ENCODE assay signal across 11 cellular contexts in the genomic region with DNA sequence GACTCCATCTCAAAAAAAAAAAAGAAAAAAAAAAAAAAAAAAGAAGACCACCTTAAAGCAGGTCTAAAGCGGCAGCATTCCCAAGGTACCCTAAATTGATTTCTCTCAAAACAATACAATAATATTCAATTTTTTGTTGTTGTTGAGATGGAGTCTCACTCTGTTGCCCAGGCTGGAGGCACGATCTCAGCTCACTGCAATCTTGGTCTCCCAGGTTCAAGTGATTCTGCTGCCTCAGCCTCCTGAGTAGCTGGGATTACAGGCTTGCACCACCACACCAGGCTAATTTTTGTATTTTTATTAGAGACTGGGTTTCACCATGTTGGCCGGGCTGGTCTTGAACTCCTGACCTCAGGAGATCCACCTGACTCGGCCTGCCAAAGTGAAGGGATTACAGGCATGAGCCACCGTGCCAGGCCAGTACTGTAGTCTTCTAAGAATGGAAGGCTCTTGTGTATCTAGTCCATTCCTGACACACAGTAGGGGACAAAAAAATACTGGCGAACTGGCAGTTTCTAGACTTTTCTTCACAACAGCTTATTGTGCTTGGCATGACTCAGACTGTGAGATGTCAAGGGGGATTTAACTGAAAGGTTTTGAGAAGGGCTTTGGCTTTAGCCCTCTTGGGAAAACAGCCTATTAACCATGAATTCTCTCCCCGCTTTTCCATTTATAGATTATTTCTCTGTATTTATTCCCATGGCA. TPM values are rescaled to one million over a fixed set of nuclear protein-coding genes. Genes with fewer than 3 reads are reported as not detected.
DNase-seq lines count a peak whose midpoint lies in the region; ATAC-seq and TF ChIP-seq lines count a peak whose summit lies in the region.
"Had no signal": no experiment of that assay in that cellular context is flagged by ENCODE, and none has a peak within 500 bp of the region (broad histone marks: within the 10 kb centered on the region; RNA-seq: fewer than 3 reads in every experiment).

No MANE protein-coding gene starts in this region.

- no peak overlapping the region for H4K8ac ChIP-seq in mesendoderm (ENCODE audit: low read depth, low read length)

- H3K79me1 ChIP-seq in mesendoderm (ENCODE audit: low read length) = peaks cover 7% of the 10 kb centered on the region

- H3K56ac ChIP-seq in mesendoderm (ENCODE audit: low read length) = no peak overlapping the region

- H3K27me3 ChIP-seq in esophagus muscularis mucosa (no peaks in the 10 kb centered on the region), mesendoderm (ENCODE audit: insufficient read depth, low read length, poor library complexity) (no peaks in the 10 kb centered on the region)

- no peak overlapping the region for H2AK5ac ChIP-seq in mesendoderm (ENCODE audit: low read length)

- peak overlapping the region in 3 of 4 donors; percentile 2 to 41 (median 25) for H3K27ac ChIP-seq in esophagus muscularis mucosa (replicated peaks in 1 of 4)
- H3K27ac ChIP-seq in mesendoderm (ENCODE audit: low read depth, low read length) = no peak overlapping the region
- H3K27ac ChIP-seq: SK-N-MC had no signal

- peaks cover 0 to 6% (median 3%) of the 10 kb centered on the region in 4 donors for H3K36me3 ChIP-seq in esophagus muscularis mucosa
- H3K36me3 ChIP-seq in mesendoderm (ENCODE audit: control insufficient read depth, insufficient read depth, low read length) = no peaks in the 10 kb centered on the region

- H2BK5ac ChIP-seq in mesendoderm (ENCODE audit: low read length) = no peak overlapping the region

- no peak overlapping the region for H2BK120ac ChIP-seq in mesendoderm (ENCODE audit: low read depth, low read length)

- H3K4me1 ChIP-seq in esophagus muscularis mucosa (peaks cover 11 to 36% (median 30%) of the 10 kb centered on the region in 4 donors), mesendoderm (ENCODE audit: control insufficient read depth, low read depth, low read length) (peaks cover 12% of the 10 kb centered on the region)

- no peak overlapping the region for H3K4ac ChIP-seq in mesendoderm (ENCODE audit: low read depth, low read length)

- WGBS in esophagus muscularis mucosa = 76% methylated on average over 5 of the region's 7 CpGs
- WGBS in mesendoderm (ENCODE audit: extremely low coverage, insufficient coverage, low lambda C conversion rate) = no CpG with 5 or more reads among the region's 7 CpGs

- H2BK15ac ChIP-seq in mesendoderm (replicated peaks; ENCODE audit: low read depth) = no peak overlapping the region

- H3K18ac ChIP-seq in mesendoderm (ENCODE audit: low read length) = no peak overlapping the region

- peak; percentile 77 for DNase-seq in COLO829 (ENCODE audit: low spot score)
- DNase-seq in HT1080 (ENCODE audit: low read depth) = peak; percentile 11
- no peak for DNase-seq in esophagus muscularis mucosa (ENCODE audit: extremely low spot score)
- DNase-seq in cerebellar cortex (ENCODE audit: low spot score) = no peak
- no peak for DNase-seq in HPDE6-E6E7 (ENCODE audit: extremely low spot score)
- DNase-seq in mesendoderm = no peak
- DNase-seq: DND-41, NCI-H1436 had no signal

- no peak for TF ChIP-seq EP300 in esophagus muscularis mucosa (IDR thresholded peaks at IDR 0.05)

- H3K23ac ChIP-seq in mesendoderm (ENCODE audit: low read length) = no peak overlapping the region

- TF ChIP-seq CTCF in esophagus muscularis mucosa (IDR thresholded peaks at IDR 0.05) = no peak

- H3K9me3 ChIP-seq in esophagus muscularis mucosa = no peaks in the 10 kb centered on the region

- no peak overlapping the region for H3K9ac ChIP-seq in mesendoderm (ENCODE audit: low read length)

- peaks cover 2% of the 10 kb centered on the region for H3K79me2 ChIP-seq in mesendoderm (ENCODE audit: control insufficient read depth, insufficient read depth, low read length)

- no peak overlapping the region for H4K5ac ChIP-seq in mesendoderm (ENCODE audit: low read length)

- intact Hi-C loops in esophagus muscularis mucosa (cut with DNase I) = no loop called here

- H3K4me3 ChIP-seq in esophagus muscularis mucosa (no peak overlapping the region), mesendoderm (ENCODE audit: low read length) (no peak overlapping the region)
- H3K4me3 ChIP-seq: SK-N-MC had no signal

- no peak for TF ChIP-seq POLR2A in esophagus muscularis mucosa (IDR thresholded peaks at IDR 0.05; ENCODE audit: low read depth)

- H3K4me2 ChIP-seq in mesendoderm (ENCODE audit: low read length) = no peak overlapping the region

- peak; percentile 20 for ATAC-seq in GM19467 (IDR thresholded peaks at IDR 0.05; ENCODE audit: unreplicated experiment)
- no peak for ATAC-seq in HG02970 (IDR thresholded peaks at IDR 0.05; ENCODE audit: low FRiP score, unreplicated experiment)

RNA-seq across cellular contexts. Expression of gene CDR2, which starts 17.3 kb away (rescaled TPM):
- 17.3 and 18.2 TPM in 2 replicates for total RNA-seq in HT1080 (2014; rRNA removed; shearing (Covaris generic))
- polyA plus RNA-seq in HT1080 (2015; cell fraction: cytosol; rRNA removed) = 20.6 and 21.8 TPM in 2 replicates
- 10.9 and 13.5 TPM in 2 replicates for polyA plus RNA-seq in HT1080 (2015; cell fraction: nucleus; rRNA removed)
- 10 to 100 TPM; 37.0 to 54.0 (median 39.5) TPM for total RNA-seq in esophagus muscularis mucosa
- polyA plus RNA-seq in mesendoderm (2013, experiment 1 of 2) = 20.0 TPM
- 20.5 TPM for polyA plus RNA-seq in mesendoderm (2013, experiment 2 of 2)

RNA-seq across cellular contexts. Expression of gene POLR3E, which starts 59.9 kb away (rescaled TPM):
- total RNA-seq in HT1080 (2014; rRNA removed; shearing (Covaris generic)) = 82.5 and 93.6 TPM in 2 replicates
- polyA plus RNA-seq in HT1080 (2015; cell fraction: cytosol; rRNA removed) = 36.2 and 37.8 TPM in 2 replicates
- 86.2 and 86.6 TPM in 2 replicates for polyA plus RNA-seq in HT1080 (2015; cell fraction: nucleus; rRNA removed)
- total RNA-seq in esophagus muscularis mucosa = 10 to 100 TPM; 39.9 to 50.7 (median 49.0) TPM
- 52.1 TPM for polyA plus RNA-seq in mesendoderm (2013, experiment 1 of 2)
- 52.4 TPM for polyA plus RNA-seq in mesendoderm (2013, experiment 2 of 2)

Comparison
In these comparisons a context has a peak if more than half of its experiments do, and no peak if none do; other contexts are left out.
1. DNase-seq: peak in COLO829 (single experiment) and HT1080 (single experiment); none in esophagus muscularis mucosa (single experiment), cerebellar cortex (single experiment), HPDE6-E6E7 (single experiment) and mesendoderm (single experiment).